ENCODE assay signal across 9 cellular contexts in genomic region chr16:30715777-30716445, GRCh38.
DNase-seq lines count a peak whose midpoint lies in the region; ATAC-seq, FAIRE-seq and TF ChIP-seq lines count a peak whose summit lies in the region.
"Had no signal": no experiment of that assay in that cellular context is flagged by ENCODE, and none has a peak within 500 bp of the region (broad histone marks: within the 10 kb centered on the region; RNA-seq: fewer than 3 reads in every experiment).

No MANE protein-coding gene starts in this region.

- FAIRE-seq in HTR-8/SVneo (lab: Jason Lieb, UNC): peak; percentile 23

- in situ Hi-C loops in KBM-7 (cut with MboI; ENCODE audit: low pct_unique_long_range_greater_than_20kb, low sequenced_read_pairs): no loop called here

- DNase-seq in HTR-8/SVneo (ENCODE audit: insufficient read length, low spot score) (no peak), fibroblast of pulmonary artery (ENCODE audit: low read depth) (peak; percentile 41), erythroblast (lab: John Stamatoyannopoulos, UW) (no peak), KBM-7 (no peak)
- DNase-seq in activated CD4-positive, alpha-beta T cell treated with anti-CD3 and anti-CD28 coated beads, Interleukin-2, amount 50 U/mL, for 4 hours: peak; percentile 25 to 27
- peak; percentile 29 to 43 for DNase-seq in stimulated activated CD8-positive, alpha-beta memory T cell treated with anti-CD3 and anti-CD28 coated beads, Interleukin-15, amount 100 ng/mL, for 48 hours (ENCODE audit: low read depth in 2 of 2)
- DNase-seq: NCI-H187 had no signal

- TF ChIP-seq POLR2A in erythroblast (IDR thresholded peaks at IDR 0.05; ENCODE audit: low read length): no peak

- ATAC-seq in GM19395 (IDR thresholded peaks at IDR 0.05; ENCODE audit: unreplicated experiment) (no peak), GM21529 (IDR thresholded peaks at IDR 0.05; ENCODE audit: unreplicated experiment) (no peak)

- no peak overlapping the region for H3K4me3 ChIP-seq in fibroblast of pulmonary artery (replicated peaks; ENCODE audit: low read depth, low read length)

- no peak for TF ChIP-seq CTCF in fibroblast of pulmonary artery (IDR thresholded peaks at IDR 0.05; ENCODE audit: low read length, missing control alignments)

Comparison
In these comparisons a context has a peak if more than half of its experiments do, and no peak if none do; other contexts are left out.
1. DNase-seq: peak in activated CD4-positive, alpha-beta T cell treated with anti-CD3 and anti-CD28 coated beads, Interleukin-2, amount 50 U/mL, for 4 hours (2 of 2), fibroblast of pulmonary artery (single experiment) and stimulated activated CD8-positive, alpha-beta memory T cell treated with anti-CD3 and anti-CD28 coated beads, Interleukin-15, amount 100 ng/mL, for 48 hours (2 of 2); none in HTR-8/SVneo (single experiment), erythroblast (0 of 2) and KBM-7 (single experiment).